14 cellular contexts compared by ENCODE assay signal in the genomic region with DNA sequence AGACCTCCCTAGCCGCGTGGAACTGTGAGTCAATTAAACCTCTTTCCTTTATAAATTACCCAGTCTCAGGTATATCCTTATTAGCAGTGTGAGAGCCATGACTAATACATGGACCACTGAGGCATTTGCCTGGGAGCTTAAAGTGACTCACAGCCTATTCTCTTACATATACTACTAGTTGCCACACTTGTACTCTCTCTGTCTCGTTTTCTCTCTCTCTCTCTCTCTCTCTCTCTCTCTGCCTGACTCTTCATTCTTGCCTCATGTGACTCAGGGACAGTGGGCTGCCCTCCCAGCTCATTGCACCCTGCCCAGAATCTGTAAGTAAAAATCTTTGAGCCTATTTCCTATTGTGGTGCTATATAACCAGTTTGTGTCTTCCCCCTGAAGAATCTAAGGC.
DNase-seq lines count a peak whose midpoint lies in the region; ATAC-seq and TF ChIP-seq lines count a peak whose summit lies in the region.
"Had no signal": no experiment of that assay in that cellular context is flagged by ENCODE, and none has a peak within 500 bp of the region (broad histone marks: within the 10 kb centered on the region; RNA-seq: fewer than 3 reads in every experiment).

No MANE protein-coding gene starts in this region.

- no peaks in the 10 kb centered on the region for H3K36me3 Mint-ChIP-seq in activated T-cell treated with anti-CD3 and anti-CD28 coated beads, Interleukin-2, amount 50 U/mL, for 72 hours (ENCODE audit: insufficient read depth in 2 of 2)
- no peaks in the 10 kb centered on the region for H3K36me3 Mint-ChIP-seq in activated naive CD8-positive, alpha-beta T cell treated with anti-CD3 and anti-CD28 coated beads for 36 hours

- ATAC-seq in activated T-cell treated with anti-CD3 and anti-CD28 coated beads, Interleukin-2, amount 50 U/mL, for 72 hours (replicated peaks in 1 of 2): peak; percentile 42 to 45
- ATAC-seq in HG03378 (IDR thresholded peaks at IDR 0.05; ENCODE audit: unreplicated experiment) (no peak), body of pancreas (no peak)
- ATAC-seq: gastrocnemius medialis, left ventricle myocardium superior had no signal

- H3K27me3 Mint-ChIP-seq in activated T-cell treated with anti-CD3 and anti-CD28 coated beads, Interleukin-2, amount 50 U/mL, for 72 hours (ENCODE audit: low read depth): no peaks in the 10 kb centered on the region
- H3K27me3 Mint-ChIP-seq in activated naive CD8-positive, alpha-beta T cell treated with anti-CD3 and anti-CD28 coated beads for 36 hours: no peaks in the 10 kb centered on the region

- H3K36me3 ChIP-seq in BE2C: no peaks in the 10 kb centered on the region
- no peaks in the 10 kb centered on the region for H3K36me3 ChIP-seq in body of pancreas (replicated peaks in 1 of 2; ENCODE audit: insufficient read depth in 1 of 2, low read depth in 2 of 2)
- H3K36me3 ChIP-seq: gastrocnemius medialis, tibial artery had no signal

- TF ChIP-seq CTCF in BE2C (IDR thresholded peaks at IDR 0.05; ENCODE audit: low read depth, low read length): no peak
- TF ChIP-seq CTCF in body of pancreas (IDR thresholded peaks at IDR 0.05): no peak

- peaks cover 3 to 4% of the 10 kb centered on the region in 2 donors for H3K9me3 Mint-ChIP-seq in activated T-cell treated with anti-CD3 and anti-CD28 coated beads, Interleukin-2, amount 50 U/mL, for 72 hours
- H3K9me3 Mint-ChIP-seq in activated naive CD8-positive, alpha-beta T cell treated with anti-CD3 and anti-CD28 coated beads for 36 hours: no peaks in the 10 kb centered on the region
- H3K9me3 Mint-ChIP-seq: neural crest cell had no signal

- no peak overlapping the region for H3K27ac Mint-ChIP-seq in activated T-cell treated with anti-CD3 and anti-CD28 coated beads, Interleukin-2, amount 50 U/mL, for 72 hours
- H3K27ac Mint-ChIP-seq in activated naive CD8-positive, alpha-beta T cell treated with anti-CD3 and anti-CD28 coated beads for 36 hours: no peak overlapping the region

- H3K4me3 ChIP-seq in BE2C (ENCODE audit: low read depth, low read length): no peak overlapping the region
- H3K4me3 ChIP-seq in body of pancreas: no peak overlapping the region
- H3K4me3 ChIP-seq: gastrocnemius medialis, tibial artery had no signal

- intact Hi-C loops in body of pancreas (cut with DNase I): no loop called here

- H3K9me3 ChIP-seq in BE2C (no peaks in the 10 kb centered on the region), body of pancreas (no peaks in the 10 kb centered on the region)
- H3K9me3 ChIP-seq: gastrocnemius medialis, tibial artery had no signal

- no peak overlapping the region for H3K4me3 Mint-ChIP-seq in activated T-cell treated with anti-CD3 and anti-CD28 coated beads, Interleukin-2, amount 50 U/mL, for 72 hours
- no peak overlapping the region for H3K4me3 Mint-ChIP-seq in activated naive CD8-positive, alpha-beta T cell treated with anti-CD3 and anti-CD28 coated beads for 36 hours
- H3K4me3 Mint-ChIP-seq: neural crest cell had no signal

- no peaks in the 10 kb centered on the region for H3K27me3 ChIP-seq in BE2C
- no peaks in the 10 kb centered on the region for H3K27me3 ChIP-seq in body of pancreas
- H3K27me3 ChIP-seq: gastrocnemius medialis, tibial artery had no signal

- TF ChIP-seq POLR2A in body of pancreas (IDR thresholded peaks at IDR 0.05): no peak

- WGBS in body of pancreas, 2 donors: 59 to 63% methylated on average over 3 of the region's 3 CpGs

- no peaks in the 10 kb centered on the region; the same call in 1 of the 2 replicates for H3K4me1 ChIP-seq in BE2C
- no peaks in the 10 kb centered on the region for H3K4me1 ChIP-seq in body of pancreas
- H3K4me1 ChIP-seq: gastrocnemius medialis, tibial artery had no signal

- H3K27ac ChIP-seq in body of pancreas: no peak overlapping the region
- H3K27ac ChIP-seq: gastrocnemius medialis, tibial artery had no signal

- no peak for DNase-seq in activated T-cell treated with anti-CD3 and anti-CD28 coated beads, Interleukin-2, amount 50 U/mL, for 72 hours
- DNase-seq in activated T-cell treated with anti-CD3 and anti-CD28 coated beads, Interleukin-2, amount 50 U/mL, for 1 hour: no peak
- DNase-seq in activated naive CD8-positive, alpha-beta T cell treated with anti-CD3 and anti-CD28 coated beads for 36 hours: peak; percentile 0
- DNase-seq in fibroblast of the conjunctiva (ENCODE audit: low read depth): peak; percentile 10
- no peak for DNase-seq in dermis blood vessel endothelial cell
- no peak for DNase-seq in BE2C
- no peak for DNase-seq in body of pancreas
- DNase-seq: activated CD4-positive, CD25-positive, alpha-beta regulatory T cell treated with anti-CD3 and anti-CD28 coated beads, Interleukin-2, amount 50 U/mL, for 72 hours; gastrocnemius medialis; left ventricle myocardium superior; small intestine; tibial artery had no signal

- no peaks in the 10 kb centered on the region for H3K4me1 Mint-ChIP-seq in activated T-cell treated with anti-CD3 and anti-CD28 coated beads, Interleukin-2, amount 50 U/mL, for 72 hours (ENCODE audit: low read depth)
- no peaks in the 10 kb centered on the region for H3K4me1 Mint-ChIP-seq in activated naive CD8-positive, alpha-beta T cell treated with anti-CD3 and anti-CD28 coated beads for 36 hours
- H3K4me1 Mint-ChIP-seq: neural crest cell had no signal

Comparison
In these comparisons a context has a peak if more than half of its experiments do, and no peak if none do; other contexts are left out.
1. ATAC-seq: peak in activated T-cell treated with anti-CD3 and anti-CD28 coated beads, Interleukin-2, amount 50 U/mL, for 72 hours (2 of 2); none in HG03378 (single experiment) and body of pancreas (single experiment).
2. DNase-seq: peak in activated naive CD8-positive, alpha-beta T cell treated with anti-CD3 and anti-CD28 coated beads for 36 hours (single experiment) and fibroblast of the conjunctiva (single experiment); none in activated T-cell treated with anti-CD3 and anti-CD28 coated beads, Interleukin-2, amount 50 U/mL, for 72 hours (0 of 2), activated T-cell treated with anti-CD3 and anti-CD28 coated beads, Interleukin-2, amount 50 U/mL, for 1 hour (single experiment), dermis blood vessel endothelial cell (single experiment), BE2C (single experiment) and body of pancreas (0 of 4).